8 cellular contexts compared by ENCODE assay signal in genomic region chr11:911031-911889, GRCh38. TPM values are rescaled to one million over a fixed set of nuclear protein-coding genes. Genes with fewer than 3 reads are reported as not detected.
DNase-seq lines count a peak whose midpoint lies in the region; ATAC-seq, FAIRE-seq and TF ChIP-seq lines count a peak whose summit lies in the region.

No MANE protein-coding gene starts in this region.

- H3K4me2 ChIP-seq in HCT116 (ENCODE audit: low read length), result peak overlapping the region; percentile 93

- H3K4me3 ChIP-seq in HCT116 (replicated peaks in 1 of 2; ENCODE audit: low read depth in 1 of 2, low read length in 2 of 2), result peak overlapping the region; percentile 67 to 100

- H3K27ac ChIP-seq in HCT116 (ENCODE audit: low read depth, low read length), result peak overlapping the region; percentile 93

- POLR2A ChIA-PET in HCT116 (lab: Charles Lee), result interaction anchor here (1.0 kb wide), 2 partner anchors 8 to 92 kb away, joined by 3 to 4 read pairs; no protein-coding TSS in a partner anchor

- no peaks in the 10 kb centered on the region for H3K27me3 ChIP-seq in HCT116 (ENCODE audit: insufficient read depth, low read length)

- peak overlapping the region; percentile 94 for H3K4me3 Mint-ChIP-seq in activated T-helper 1 cell treated with anti-CD3 and anti-CD28 coated beads, Interleukin-12 subunit alpha, Interleukin-12 subunit beta, Interleukin-2, Interleukin-4 antibody, amounts not matched to agents 30 ng/mL and 10 ng/mL and 1 ng/mL, durations not matched to agents 14 hours and 24 hours and 36 hours
- H3K4me3 Mint-ChIP-seq in progenitor cell of endocrine pancreas (ENCODE audit: low read depth), result peak overlapping the region; percentile 90

- TF ChIP-seq POLR2A in GM12892 (IDR thresholded peaks at IDR 0.05; ENCODE audit: low read depth, low read length), result peak; percentile 71
- TF ChIP-seq POLR2A in HCT116 (IDR thresholded peaks at IDR 0.05; ENCODE audit: borderline replicate concordance, extremely low read depth, insufficient read depth, insufficient read length), result peak; percentile 74

- no peaks in the 10 kb centered on the region for H3K27me3 Mint-ChIP-seq in activated T-helper 1 cell treated with anti-CD3 and anti-CD28 coated beads, Interleukin-12 subunit alpha, Interleukin-12 subunit beta, Interleukin-2, Interleukin-4 antibody, amounts not matched to agents 30 ng/mL and 10 ng/mL and 1 ng/mL, durations not matched to agents 14 hours and 24 hours and 36 hours (ENCODE audit: insufficient read depth)
- H3K27me3 Mint-ChIP-seq in progenitor cell of endocrine pancreas, result no peaks in the 10 kb centered on the region

- DNase-seq in GM12892 (ENCODE audit: insufficient read length), result no peak
- DNase-seq in HCT116 (ENCODE audit: low read depth, low spot score), result no peak
- DNase-seq in NCI-H1105 (lab: John Stamatoyannopoulos, UW), result peak; percentile 34
- peak; percentile 21 for DNase-seq in activated T-helper 1 cell treated with anti-CD3 and anti-CD28 coated beads, Interleukin-12 subunit alpha, Interleukin-12 subunit beta, Interleukin-2, Interleukin-4 antibody, amounts not matched to agents 30 ng/mL and 10 ng/mL and 1 ng/mL, durations not matched to agents 14 hours and 24 hours and 36 hours (ENCODE audit: low spot score)
- DNase-seq in Right ventricle myocardium superior, result peak; percentile 63
- peak; percentile 44 for DNase-seq in progenitor cell of endocrine pancreas (ENCODE audit: low spot score, unreplicated experiment)
- no peak for DNase-seq in NCI-H1694 treated with DMSO at 0.1 percent for 48 hours (lab: John Stamatoyannopoulos, UW)
- DNase-seq in iPS-NIHi11 (ENCODE audit: low spot score), result no peak

- H3K9ac ChIP-seq in HCT116 (ENCODE audit: low read length), result peak overlapping the region; percentile 87

- TF ChIP-seq CTCF in HCT116 (IDR thresholded peaks at IDR 0.05 in 2 of 3, conservative IDR thresholded peaks at IDR 0.05 in 1 of 3; ENCODE audit: borderline replicate concordance in 1 of 3, insufficient read depth in 1 of 3, low read depth in 2 of 3, low read length in 2 of 3) (no peak), progenitor cell of endocrine pancreas (IDR thresholded peaks at IDR 0.05; ENCODE audit: unreplicated experiment) (peak; percentile 30)

- FAIRE-seq in GM12892 (lab: Jason Lieb, UNC), result peak; percentile 56

- peaks cover 18% of the 10 kb centered on the region for H3K4me1 Mint-ChIP-seq in activated T-helper 1 cell treated with anti-CD3 and anti-CD28 coated beads, Interleukin-12 subunit alpha, Interleukin-12 subunit beta, Interleukin-2, Interleukin-4 antibody, amounts not matched to agents 30 ng/mL and 10 ng/mL and 1 ng/mL, durations not matched to agents 14 hours and 24 hours and 36 hours (ENCODE audit: low read depth)
- H3K4me1 Mint-ChIP-seq in progenitor cell of endocrine pancreas (ENCODE audit: low read depth), result peaks cover 8% of the 10 kb centered on the region

- no peaks in the 10 kb centered on the region for H3K9me2 ChIP-seq in HCT116 (ENCODE audit: insufficient read depth)

- no peaks in the 10 kb centered on the region for H3K9me3 Mint-ChIP-seq in activated T-helper 1 cell treated with anti-CD3 and anti-CD28 coated beads, Interleukin-12 subunit alpha, Interleukin-12 subunit beta, Interleukin-2, Interleukin-4 antibody, amounts not matched to agents 30 ng/mL and 10 ng/mL and 1 ng/mL, durations not matched to agents 14 hours and 24 hours and 36 hours
- no peaks in the 10 kb centered on the region for H3K9me3 Mint-ChIP-seq in progenitor cell of endocrine pancreas (ENCODE audit: low read depth)

- no peak overlapping the region for H2AFZ ChIP-seq in HCT116 (ENCODE audit: low read depth, low read length, poor library complexity, severe bottlenecking)

- H4K20me1 ChIP-seq in HCT116 (ENCODE audit: insufficient read depth), result no peaks in the 10 kb centered on the region

- peaks cover 0 to 8% of the 10 kb centered on the region in 2 experiments; a peak in 1 of 4 replicates for H3K36me3 ChIP-seq in HCT116 (ENCODE audit: control insufficient read depth in 1 of 2, insufficient read depth in 2 of 2, low read length in 2 of 2)

- peaks cover 6% of the 10 kb centered on the region for H3K36me3 Mint-ChIP-seq in activated T-helper 1 cell treated with anti-CD3 and anti-CD28 coated beads, Interleukin-12 subunit alpha, Interleukin-12 subunit beta, Interleukin-2, Interleukin-4 antibody, amounts not matched to agents 30 ng/mL and 10 ng/mL and 1 ng/mL, durations not matched to agents 14 hours and 24 hours and 36 hours (ENCODE audit: low read depth)
- no peaks in the 10 kb centered on the region for H3K36me3 Mint-ChIP-seq in progenitor cell of endocrine pancreas (ENCODE audit: insufficient read depth)

- peaks cover 41% of the 10 kb centered on the region for H3K79me2 ChIP-seq in HCT116 (ENCODE audit: insufficient read depth, low read length)

- CTCF ChIA-PET in HCT116 (lab: Charles Lee), result interaction anchor here (0.5 to 1.3 kb wide), 2 partner anchors 14 to 15 kb away, joined by 4 to 7 read pairs; no protein-coding TSS in a partner anchor

- H3K27ac Mint-ChIP-seq in activated T-helper 1 cell treated with anti-CD3 and anti-CD28 coated beads, Interleukin-12 subunit alpha, Interleukin-12 subunit beta, Interleukin-2, Interleukin-4 antibody, amounts not matched to agents 30 ng/mL and 10 ng/mL and 1 ng/mL, durations not matched to agents 14 hours and 24 hours and 36 hours, result peak overlapping the region; percentile 93
- H3K27ac Mint-ChIP-seq in progenitor cell of endocrine pancreas, result peak overlapping the region; percentile 64

- TF ChIP-seq RAD21 in HCT116 (IDR thresholded peaks at IDR 0.05; ENCODE audit: low read depth), result no peak

- H3K4me1 ChIP-seq in HCT116 (ENCODE audit: control insufficient read depth in 1 of 2, insufficient read depth in 2 of 2, low read length in 2 of 2), result peaks cover 12 to 24% of the 10 kb centered on the region in 2 experiments

- H3K9me3 ChIP-seq in HCT116 (ENCODE audit: control insufficient read depth in 1 of 2, insufficient read depth in 1 of 2, low read depth in 1 of 2, low read length in 2 of 2), result no peaks in the 10 kb centered on the region

- intact Hi-C loops in HCT116 (cut with micrococcal nuclease), result no loop called here
- intact Hi-C loops in activated T-helper 1 cell treated with anti-CD3 and anti-CD28 coated beads, Interleukin-12 subunit alpha, Interleukin-12 subunit beta, Interleukin-2, Interleukin-4 antibody, amounts not matched to agents 30 ng/mL and 10 ng/mL and 1 ng/mL, durations not matched to agents 14 hours and 24 hours and 36 hours (cut with micrococcal nuclease), result loop anchor here (1.0 to 5.0 kb wide), 5 partner anchors 14 to 661 kb away; partner anchors contain the start of genes AP2A2, DUSP8, POLR2L and TSPAN4
- intact Hi-C loops in Right ventricle myocardium superior (cut with DNase I), result no loop called here

- BruUV-seq in HCT116 (replicated peaks; lab: Mats Ljungman, UMichigan), result TSS peak; percentile 59

- RAD21 ChIA-PET in HCT116 (lab: Charles Lee; ENCODE audit: low non-redundant PET in 1 of 2, low total read pairs in 2 of 2, uncharacterized antibody in 2 of 2, unreplicated experiment in 2 of 2), result no interaction called here

- ATAC-seq in HCT116 (peak; percentile 54), Right ventricle myocardium superior (ENCODE audit: poor library complexity) (peak; percentile 34)

TF ChIP-seq in HCT116, 20 proteins besides CTCF, POLR2A, EP300 and RAD21:
- no peak for TF ChIP-seq REST (IDR thresholded peaks at IDR 0.05; ENCODE audit: low read depth)
- TF ChIP-seq CEBPB (IDR thresholded peaks at IDR 0.05; ENCODE audit: low read depth), result no peak
- no peak for TF ChIP-seq SIN3A (IDR thresholded peaks at IDR 0.05; ENCODE audit: low read depth)
- TF ChIP-seq ZFX (IDR thresholded peaks at IDR 0.05), result peak; percentile 85; the same call in 1 of the 2 replicates
- peak; percentile 81 for TF ChIP-seq POLR2AphosphoS5 (IDR thresholded peaks at IDR 0.05; ENCODE audit: low read depth, low read length)
- TF ChIP-seq EGR1 (IDR thresholded peaks at IDR 0.05; ENCODE audit: low read depth), result 0 out of 2 replicates have a peak, but pooled peaks have one; percentile 44

RNA-seq across cellular contexts. Expression of gene CHID1, which starts 0.7 kb away (rescaled TPM):
- polyA plus RNA-seq in GM12892 (2012; ENCODE audit: missing spikeins), result 30.8 TPM
- total RNA-seq in HCT116 (2021; ENCODE audit: unreplicated experiment) (102 TPM), Right ventricle myocardium superior (48.3 TPM), progenitor cell of endocrine pancreas (79.1 and 87.0 TPM in 2 replicates)
- 92.1 and 103 TPM in 2 replicates for polyA plus RNA-seq in HCT116 (2012)
- total RNA-seq in activated T-helper 1 cell treated with anti-CD3 and anti-CD28 coated beads, Interleukin-12 subunit alpha, Interleukin-12 subunit beta, Interleukin-2, Interleukin-4 antibody, amounts not matched to agents 30 ng/mL and 10 ng/mL and 1 ng/mL, durations not matched to agents 14 hours and 24 hours and 36 hours, result 108 and 110 TPM in 2 replicates

RNA-seq across cellular contexts. Expression of gene AP2A2, which starts 14.4 kb away (rescaled TPM):
- 20.5 TPM for polyA plus RNA-seq in GM12892 (2012; ENCODE audit: missing spikeins)
- total RNA-seq in HCT116 (2021; ENCODE audit: unreplicated experiment) (55.5 TPM), Right ventricle myocardium superior (53.5 TPM), progenitor cell of endocrine pancreas (86.6 and 88.8 TPM in 2 replicates)
- 53.0 and 60.8 TPM in 2 replicates for polyA plus RNA-seq in HCT116 (2012)
- 49.7 and 60.4 TPM in 2 replicates for total RNA-seq in activated T-helper 1 cell treated with anti-CD3 and anti-CD28 coated beads, Interleukin-12 subunit alpha, Interleukin-12 subunit beta, Interleukin-2, Interleukin-4 antibody, amounts not matched to agents 30 ng/mL and 10 ng/mL and 1 ng/mL, durations not matched to agents 14 hours and 24 hours and 36 hours

Comparison
In these comparisons a context has a peak if more than half of its experiments do, and no peak if none do; other contexts are left out.
1. DNase-seq: peak in NCI-H1105 (single experiment), activated T-helper 1 cell treated with anti-CD3 and anti-CD28 coated beads, Interleukin-12 subunit alpha, Interleukin-12 subunit beta, Interleukin-2, Interleukin-4 antibody, amounts not matched to agents 30 ng/mL and 10 ng/mL and 1 ng/mL, durations not matched to agents 14 hours and 24 hours and 36 hours (single experiment), Right ventricle myocardium superior (single experiment) and progenitor cell of endocrine pancreas (single experiment); none in GM12892 (single experiment), HCT116 (single experiment), NCI-H1694 treated with DMSO at 0.1 percent for 48 hours (single experiment) and iPS-NIHi11 (single experiment).